8 cellular contexts compared by ENCODE assay signal in genomic region chr1:228445867-228446584, GRCh38. TPM values are rescaled to one million over a fixed set of nuclear protein-coding genes. Genes with fewer than 3 reads are reported as not detected.
DNase-seq lines count a peak whose midpoint lies in the region; ATAC-seq and TF ChIP-seq lines count a peak whose summit lies in the region.

No MANE protein-coding gene starts in this region.

- H3K4me1 ChIP-seq in iPS-18a (ENCODE audit: control insufficient read depth, low read depth, low read length): peaks cover 5% of the 10 kb centered on the region
- H3K4me1 ChIP-seq in gastrocnemius medialis: peaks cover 0 to 6% of the 10 kb centered on the region in 2 donors

- intact Hi-C loops in gastrocnemius medialis (cut with DNase I; ENCODE audit: low total_unique reads): no loop called here

- H3K4me3 ChIP-seq in astrocyte of the spinal cord (ENCODE audit: low read depth, low read length) (peak overlapping the region; percentile 43), iPS-18a (ENCODE audit: low read length) (peak overlapping the region; percentile 73), gastrocnemius medialis (peak overlapping the region in 3 of 4 donors; percentile 5 to 45 (median 35))

- no peaks in the 10 kb centered on the region for H3K36me3 ChIP-seq in iPS-18a (ENCODE audit: control insufficient read depth, low read depth, low read length)
- no peaks in the 10 kb centered on the region for H3K36me3 ChIP-seq in gastrocnemius medialis

- H3K27me3 ChIP-seq in iPS-18a (ENCODE audit: control insufficient read depth, insufficient read depth, low read length) (peaks cover 77% of the 10 kb centered on the region), gastrocnemius medialis (peaks cover 56 to 62% (median 60%) of the 10 kb centered on the region in 3 donors)

- in situ Hi-C loops in astrocyte of the spinal cord (cut with HindIII; ENCODE audit: low sequenced_read_pairs) (no loop called here), gastrocnemius medialis (cut with MboI; ENCODE audit: low sequenced_read_pairs in 4 of 4) (no loop called here)

- DNase-seq in NOMO-1 (lab: John Stamatoyannopoulos, UW; ENCODE audit: unreplicated experiment in 2 of 2): peak; percentile 24 to 33
- DNase-seq in NOMO-1 treated with dmso at 0.1 percent for 144 hours (lab: John Stamatoyannopoulos, UW; ENCODE audit: unreplicated experiment): no peak
- peak; percentile 17 for DNase-seq in LHCN-M2 (ENCODE audit: low read depth)
- DNase-seq in astrocyte of the spinal cord (ENCODE audit: low read depth, low spot score): peak; percentile 25
- DNase-seq in gastrocnemius medialis: no peak
- no peak for DNase-seq in NCI-H1930 (lab: John Stamatoyannopoulos, UW)
- DNase-seq in NCI-H1436 (lab: John Stamatoyannopoulos, UW): no peak

- H3K9ac ChIP-seq in iPS-18a (ENCODE audit: low read length): peak overlapping the region; percentile 16

- TF ChIP-seq POLR2A in gastrocnemius medialis (IDR thresholded peaks at IDR 0.05): no peak

- no peak overlapping the region for H3K27ac ChIP-seq in iPS-18a (ENCODE audit: low read length)
- no peak overlapping the region for H3K27ac ChIP-seq in gastrocnemius medialis

- H3K9me3 ChIP-seq in iPS-18a (ENCODE audit: control insufficient read depth, low read depth, low read length) (no peaks in the 10 kb centered on the region), gastrocnemius medialis (no peaks in the 10 kb centered on the region)

- no peak for ATAC-seq in gastrocnemius medialis

- TF ChIP-seq CTCF in astrocyte of the spinal cord (IDR thresholded peaks at IDR 0.05; ENCODE audit: low read depth, low read length) (no peak), gastrocnemius medialis (IDR thresholded peaks at IDR 0.05 in 4 of 5, conservative IDR thresholded peaks at IDR 0.05 in 1 of 5) (no peak)

RNA-seq across cellular contexts. Expression of gene TRIM17, which starts 29.4 kb away (rescaled TPM):
- total RNA-seq in LHCN-M2 (2014; rRNA removed) (not detected in 2 replicates), gastrocnemius medialis (not detected)
- 0.33 TPM for polyA plus RNA-seq in LHCN-M2 (2012)

RNA-seq across cellular contexts. Expression of gene TRIM11, which starts 39.4 kb away (rescaled TPM):
- total RNA-seq in LHCN-M2 (2014; rRNA removed): 22.3 and 22.4 TPM in 2 replicates
- polyA plus RNA-seq in LHCN-M2 (2012): 10.9 TPM
- 10 to 100 TPM in 2 of 4 donors, 1 to 10 TPM in 2; 4.0 to 12.2 (median 9.3) TPM for total RNA-seq in gastrocnemius medialis

RNA-seq across cellular contexts. Expression of gene RNF187, which starts 41.2 kb away (rescaled TPM):
- total RNA-seq in LHCN-M2 (2014; rRNA removed) (82.1 and 96.6 TPM in 2 replicates), gastrocnemius medialis (10 to 100 TPM; 33.5 to 99.8 (median 62.5) TPM)
- 132 TPM for polyA plus RNA-seq in LHCN-M2 (2012)

Comparison
In these comparisons a context has a peak if more than half of its experiments do, and no peak if none do; other contexts are left out.
1. DNase-seq: peak in NOMO-1 (2 of 2), LHCN-M2 (single experiment) and astrocyte of the spinal cord (single experiment); none in NOMO-1 treated with dmso at 0.1 percent for 144 hours (single experiment), gastrocnemius medialis (0 of 2), NCI-H1930 (0 of 2) and NCI-H1436 (single experiment).
2. Peak in every context shown above with its lines, with median percentiles within 50 percentile points of each other: H3K4me3 ChIP-seq.